17 cellular contexts compared by ENCODE assay signal in the genomic region with DNA sequence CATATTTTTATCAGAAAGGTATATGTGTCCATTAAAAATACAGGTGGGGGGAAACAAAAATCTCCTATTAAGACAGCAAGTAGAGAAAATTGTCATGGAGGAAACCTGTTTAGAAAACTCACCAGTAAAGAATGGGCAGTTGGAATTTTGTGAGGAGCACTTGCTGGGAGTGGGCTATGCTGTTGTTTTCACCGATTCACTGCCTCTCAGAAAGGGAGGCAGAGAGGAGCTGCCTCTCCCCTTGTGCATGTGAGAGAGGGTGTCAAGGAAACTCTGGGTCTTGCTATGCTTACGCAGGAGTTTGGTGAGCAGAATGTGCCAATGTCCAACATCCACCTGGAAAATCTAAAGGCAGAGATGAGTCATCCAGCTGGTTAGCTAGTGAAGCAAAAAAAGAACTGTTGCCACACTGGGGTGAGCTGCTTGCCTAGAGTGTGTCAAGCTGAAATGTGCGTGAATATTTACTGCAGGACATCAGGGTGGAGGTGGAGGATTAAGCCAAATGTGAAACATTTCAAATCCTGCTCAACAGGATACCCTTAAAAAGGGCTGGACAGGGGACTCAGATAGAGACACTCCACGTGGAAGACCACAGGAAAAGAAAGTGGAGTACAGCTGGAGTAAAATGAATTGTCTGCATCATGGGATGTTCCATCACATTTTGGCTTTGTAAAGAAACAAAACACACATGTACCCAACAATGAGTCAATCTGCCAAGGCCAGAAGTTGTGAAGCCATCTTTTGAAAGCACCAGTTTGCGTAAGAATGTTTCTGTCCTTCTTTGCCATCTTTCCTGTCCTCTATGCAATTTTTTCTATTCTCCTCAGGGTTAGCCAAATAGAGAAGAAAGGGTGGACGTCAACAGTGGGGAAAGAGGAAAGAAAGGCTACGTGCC.
A peak's percentile ranks its signal among the peaks of the same experiment; 100 is the strongest.
DNase-seq lines count a peak whose midpoint lies in the region; ATAC-seq and TF ChIP-seq lines count a peak whose summit lies in the region.
"Had no signal": no experiment of that assay in that cellular context is flagged by ENCODE, and none has a peak within 500 bp of the region (broad histone marks: within the 10 kb centered on the region; RNA-seq: fewer than 3 reads in every experiment).

No MANE protein-coding gene starts in this region.

- TF ChIP-seq CTCF in astrocyte of the spinal cord (IDR thresholded peaks at IDR 0.05; ENCODE audit: low read depth, low read length), result no peak
- no peak for TF ChIP-seq CTCF in foreskin keratinocyte (conservative IDR thresholded peaks at IDR 0.05)

- H3K27me3 Mint-ChIP-seq in activated T-helper 2 cell treated with anti-CD3 and anti-CD28 coated beads, Interferon-gamma antibody, Interleukin-2, Interleukin-4, amounts not matched to agents 10 μg/mL and 5 μg/mL and 100 μg/mL, durations not matched to agents 14 hours and 24 hours and 36 hours (ENCODE audit: low read depth), result no peaks in the 10 kb centered on the region
- H3K27me3 Mint-ChIP-seq: activated naive CD8-positive, alpha-beta T cell treated with anti-CD3 and anti-CD28 coated beads for 36 hours; T-helper 17 cell had no signal

- no peak overlapping the region for H3K27ac ChIP-seq in foreskin keratinocyte
- H3K27ac ChIP-seq: esophagus squamous epithelium, pancreas had no signal

- no peaks in the 10 kb centered on the region for H3K4me1 ChIP-seq in foreskin keratinocyte
- H3K4me1 ChIP-seq: esophagus squamous epithelium, pancreas had no signal

- H3K4me1 Mint-ChIP-seq in activated T-helper 2 cell treated with anti-CD3 and anti-CD28 coated beads, Interferon-gamma antibody, Interleukin-2, Interleukin-4, amounts not matched to agents 10 μg/mL and 5 μg/mL and 100 μg/mL, durations not matched to agents 14 hours and 24 hours and 36 hours (ENCODE audit: low read depth), result no peaks in the 10 kb centered on the region
- H3K4me1 Mint-ChIP-seq: activated naive CD8-positive, alpha-beta T cell treated with anti-CD3 and anti-CD28 coated beads for 36 hours; T-helper 17 cell had no signal

- in situ Hi-C loops in astrocyte of the spinal cord (cut with HindIII; ENCODE audit: low sequenced_read_pairs), result no loop called here

- H3K4me3 Mint-ChIP-seq in activated T-helper 2 cell treated with anti-CD3 and anti-CD28 coated beads, Interferon-gamma antibody, Interleukin-2, Interleukin-4, amounts not matched to agents 10 μg/mL and 5 μg/mL and 100 μg/mL, durations not matched to agents 14 hours and 24 hours and 36 hours (ENCODE audit: low read depth), result no peak overlapping the region
- H3K4me3 Mint-ChIP-seq: activated naive CD8-positive, alpha-beta T cell treated with anti-CD3 and anti-CD28 coated beads for 36 hours; mesothelial cell of epicardium; T-helper 17 cell had no signal

- H3K27me3 ChIP-seq in foreskin keratinocyte, result peaks cover 18% of the 10 kb centered on the region
- H3K27me3 ChIP-seq: pancreas had no signal

- DNase-seq in left ventricle myocardium superior, result no peak
- no peak for DNase-seq in cardiac septum (ENCODE audit: low spot score)
- peak; percentile 53 for DNase-seq in astrocyte of the spinal cord (ENCODE audit: low read depth, low spot score)
- peak; percentile 59 to 84 for DNase-seq in foreskin keratinocyte
- no peak for DNase-seq in activated T-helper 2 cell treated with anti-CD3 and anti-CD28 coated beads, Interferon-gamma antibody, Interleukin-2, Interleukin-4, amounts not matched to agents 10 μg/mL and 5 μg/mL and 100 μg/mL, durations not matched to agents 14 hours and 24 hours and 36 hours (ENCODE audit: low spot score)
- DNase-seq in left colon, result no peak
- DNase-seq: activated CD4-positive, alpha-beta T cell treated with anti-CD3 and anti-CD28 coated beads for 4 hours; activated naive CD8-positive, alpha-beta T cell treated with anti-CD3 and anti-CD28 coated beads for 36 hours; esophagus squamous epithelium; GF-D8; NCI-H1105; pancreas; stimulated activated CD4-positive, alpha-beta T cell treated with anti-CD3 and anti-CD28 coated beads, Interleukin-12 subunit alpha, Interleukin-12 subunit beta, amount 100 ng/mL, for 4 hours; T-helper 17 cell had no signal

- no peak overlapping the region for H3K27ac Mint-ChIP-seq in activated T-helper 2 cell treated with anti-CD3 and anti-CD28 coated beads, Interferon-gamma antibody, Interleukin-2, Interleukin-4, amounts not matched to agents 10 μg/mL and 5 μg/mL and 100 μg/mL, durations not matched to agents 14 hours and 24 hours and 36 hours
- H3K27ac Mint-ChIP-seq: activated naive CD8-positive, alpha-beta T cell treated with anti-CD3 and anti-CD28 coated beads for 36 hours; mesothelial cell of epicardium; T-helper 17 cell had no signal

- peaks cover 6% of the 10 kb centered on the region for H3K9me3 Mint-ChIP-seq in activated T-helper 2 cell treated with anti-CD3 and anti-CD28 coated beads, Interferon-gamma antibody, Interleukin-2, Interleukin-4, amounts not matched to agents 10 μg/mL and 5 μg/mL and 100 μg/mL, durations not matched to agents 14 hours and 24 hours and 36 hours

- intact Hi-C loops in left ventricle myocardium superior (cut with micrococcal nuclease), result no loop called here
- intact Hi-C loops in cardiac septum (cut with DNase I), result no loop called here
- intact Hi-C loops in activated T-helper 2 cell treated with anti-CD3 and anti-CD28 coated beads, Interferon-gamma antibody, Interleukin-2, Interleukin-4, amounts not matched to agents 10 μg/mL and 5 μg/mL and 100 μg/mL, durations not matched to agents 14 hours and 24 hours and 36 hours (cut with micrococcal nuclease), result no loop called here
- intact Hi-C loops in left colon (cut with DNase I, micrococcal nuclease), result no loop called here

- peak; percentile 84 for ATAC-seq in left ventricle myocardium superior
- ATAC-seq in foreskin keratinocyte, result peak; percentile 75
- no peak for ATAC-seq in HG03280 (IDR thresholded peaks at IDR 0.05; ENCODE audit: unreplicated experiment)
- ATAC-seq in HG02610 (IDR thresholded peaks at IDR 0.05; ENCODE audit: unreplicated experiment), result no peak
- ATAC-seq in left colon, result no peak
- ATAC-seq: pancreas, T-helper 17 cell had no signal

- no peak overlapping the region for H3K4me3 ChIP-seq in astrocyte of the spinal cord (ENCODE audit: low read depth, low read length)
- H3K4me3 ChIP-seq: esophagus squamous epithelium, pancreas had no signal

- no peaks in the 10 kb centered on the region for H3K36me3 Mint-ChIP-seq in activated T-helper 2 cell treated with anti-CD3 and anti-CD28 coated beads, Interferon-gamma antibody, Interleukin-2, Interleukin-4, amounts not matched to agents 10 μg/mL and 5 μg/mL and 100 μg/mL, durations not matched to agents 14 hours and 24 hours and 36 hours (ENCODE audit: low read depth)
- H3K36me3 Mint-ChIP-seq: activated naive CD8-positive, alpha-beta T cell treated with anti-CD3 and anti-CD28 coated beads for 36 hours; mesothelial cell of epicardium had no signal

Comparison
In these comparisons a context has a peak if more than half of its experiments do, and no peak if none do; other contexts are left out.
1. ATAC-seq: peak in left ventricle myocardium superior (single experiment) and foreskin keratinocyte (single experiment); none in HG03280 (single experiment), HG02610 (single experiment) and left colon (single experiment).
2. DNase-seq: peak in astrocyte of the spinal cord (single experiment) and foreskin keratinocyte (2 of 2); none in left ventricle myocardium superior (single experiment), cardiac septum (single experiment), activated T-helper 2 cell treated with anti-CD3 and anti-CD28 coated beads, Interferon-gamma antibody, Interleukin-2, Interleukin-4, amounts not matched to agents 10 μg/mL and 5 μg/mL and 100 μg/mL, durations not matched to agents 14 hours and 24 hours and 36 hours (single experiment) and left colon (0 of 2).